Comparison of ENCODE assay signal across 10 cellular contexts in genomic region chr10:110820321-110820814, GRCh38. TPM values are rescaled to one million over a fixed set of nuclear protein-coding genes. Genes with fewer than 3 reads are reported as not detected.
DNase-seq lines count a peak whose midpoint lies in the region; ATAC-seq and TF ChIP-seq lines count a peak whose summit lies in the region.
"Had no signal": no experiment of that assay in that cellular context is flagged by ENCODE, and none has a peak within 500 bp of the region (broad histone marks: within the 10 kb centered on the region; RNA-seq: fewer than 3 reads in every experiment).

No MANE protein-coding gene starts in this region.

- no peak for TF ChIP-seq CTCF in coronary artery (IDR thresholded peaks at IDR 0.05)
- TF ChIP-seq CTCF in right lobe of liver (IDR thresholded peaks at IDR 0.05) = no peak

- H3K27ac Mint-ChIP-seq in stimulated activated effector memory CD8-positive, alpha-beta T cell treated with anti-CD3 and anti-CD28 coated beads, Interleukin-12 subunit alpha, Interleukin-12 subunit beta, amount 100 ng/mL, for 72 hours = peak overlapping the region; percentile 46
- no peak overlapping the region for H3K27ac Mint-ChIP-seq in activated naive CD8-positive, alpha-beta T cell treated with anti-CD3 and anti-CD28 coated beads for 36 hours

- H3K27ac ChIP-seq in coronary artery (peak overlapping the region; percentile 89 to 92), right lobe of liver (peak overlapping the region in 1 of 3 donors; percentile 16)
- H3K27ac ChIP-seq: WERI-Rb-1 had no signal

- H3K36me3 ChIP-seq in right lobe of liver (no peaks in the 10 kb centered on the region), HAP-1 (replicated peaks) (no peaks in the 10 kb centered on the region)
- H3K36me3 ChIP-seq: WERI-Rb-1 had no signal

- H3K4me1 ChIP-seq in right lobe of liver = peaks cover 0 to 24% (median 10%) of the 10 kb centered on the region in 4 donors
- no peaks in the 10 kb centered on the region for H3K4me1 ChIP-seq in HAP-1

- no peaks in the 10 kb centered on the region for H3K9me3 Mint-ChIP-seq in stimulated activated effector memory CD8-positive, alpha-beta T cell treated with anti-CD3 and anti-CD28 coated beads, Interleukin-12 subunit alpha, Interleukin-12 subunit beta, amount 100 ng/mL, for 72 hours
- no peaks in the 10 kb centered on the region for H3K9me3 Mint-ChIP-seq in activated naive CD8-positive, alpha-beta T cell treated with anti-CD3 and anti-CD28 coated beads for 36 hours

- H3K4me1 Mint-ChIP-seq in stimulated activated effector memory CD8-positive, alpha-beta T cell treated with anti-CD3 and anti-CD28 coated beads, Interleukin-12 subunit alpha, Interleukin-12 subunit beta, amount 100 ng/mL, for 72 hours = peaks cover 22% of the 10 kb centered on the region
- H3K4me1 Mint-ChIP-seq in activated naive CD8-positive, alpha-beta T cell treated with anti-CD3 and anti-CD28 coated beads for 36 hours = peaks cover 38% of the 10 kb centered on the region

- H3K27me3 Mint-ChIP-seq in activated naive CD8-positive, alpha-beta T cell treated with anti-CD3 and anti-CD28 coated beads for 36 hours = no peaks in the 10 kb centered on the region

- no peak overlapping the region for H3K4me3 Mint-ChIP-seq in stimulated activated effector memory CD8-positive, alpha-beta T cell treated with anti-CD3 and anti-CD28 coated beads, Interleukin-12 subunit alpha, Interleukin-12 subunit beta, amount 100 ng/mL, for 72 hours
- no peak overlapping the region for H3K4me3 Mint-ChIP-seq in activated naive CD8-positive, alpha-beta T cell treated with anti-CD3 and anti-CD28 coated beads for 36 hours

- H3K36me3 Mint-ChIP-seq in stimulated activated effector memory CD8-positive, alpha-beta T cell treated with anti-CD3 and anti-CD28 coated beads, Interleukin-12 subunit alpha, Interleukin-12 subunit beta, amount 100 ng/mL, for 72 hours = no peaks in the 10 kb centered on the region
- H3K36me3 Mint-ChIP-seq in activated naive CD8-positive, alpha-beta T cell treated with anti-CD3 and anti-CD28 coated beads for 36 hours = no peaks in the 10 kb centered on the region

- in situ Hi-C loops in HAP-1 (cut with MboI; ENCODE audit: low sequenced_read_pairs) = no loop called here

- WGBS in right lobe of liver (ENCODE audit: insufficient coverage, low coverage, low lambda C conversion rate, missing lambda C conversion rate) = 31% methylated on average over 5 of the region's 8 CpGs

- no peaks in the 10 kb centered on the region for H3K9me3 ChIP-seq in right lobe of liver
- H3K9me3 ChIP-seq in HAP-1 = no peaks in the 10 kb centered on the region

- peak overlapping the region; percentile 31 for H3K4me3 ChIP-seq in coronary artery
- H3K4me3 ChIP-seq in right lobe of liver = no peak overlapping the region
- H3K4me3 ChIP-seq in HAP-1 = no peak overlapping the region

- DNase-seq in GM04503 (ENCODE audit: low read depth) = peak; percentile 38
- DNase-seq in coronary artery (ENCODE audit: low spot score) = peak; percentile 85
- DNase-seq in right lobe of liver = peak in 1 of 3 donors; percentile 65
- DNase-seq in stimulated activated effector memory CD8-positive, alpha-beta T cell treated with anti-CD3 and anti-CD28 coated beads, Interleukin-12 subunit alpha, Interleukin-12 subunit beta, amount 100 ng/mL, for 72 hours (ENCODE audit: low spot score in 2 of 2) = no peak
- DNase-seq in activated naive CD8-positive, alpha-beta T cell treated with anti-CD3 and anti-CD28 coated beads for 36 hours = no peak
- DNase-seq in HuH-7.5 (ENCODE audit: low spot score) = no peak
- no peak for DNase-seq in HAP-1 (ENCODE audit: low spot score in 2 of 2)
- DNase-seq: retina, WERI-Rb-1 had no signal

- ATAC-seq in right lobe of liver (peak; percentile 60 to 71 (median 68)), GM18868 (IDR thresholded peaks at IDR 0.05; ENCODE audit: unreplicated experiment) (no peak)
- no peak for ATAC-seq in stimulated activated effector memory CD8-positive, alpha-beta T cell treated with anti-CD3 and anti-CD28 coated beads, Interleukin-12 subunit alpha, Interleukin-12 subunit beta, amount 100 ng/mL, for 72 hours

- H3K27me3 ChIP-seq in right lobe of liver (no peaks in the 10 kb centered on the region), HAP-1 (ENCODE audit: low read depth) (no peaks in the 10 kb centered on the region)

- TF ChIP-seq POLR2A in right lobe of liver (IDR thresholded peaks at IDR 0.05) = no peak

- intact Hi-C loops in right lobe of liver (cut with DNase I) = no loop called here

RNA-seq across cellular contexts. Expression of gene PDCD4, which starts 51.4 kb away (rescaled TPM):
- 100 to 1,000 TPM in 1 of 6 experiments, 10 to 100 TPM in 5; 10.8 to 105 (median 32.5) TPM for total RNA-seq in right lobe of liver
- total RNA-seq in activated naive CD8-positive, alpha-beta T cell treated with anti-CD3 and anti-CD28 coated beads for 36 hours = 100 to 1,000 TPM; 125 TPM

Comparison
In these comparisons a context has a peak if more than half of its experiments do, and no peak if none do; other contexts are left out.
1. DNase-seq: peak in GM04503 (single experiment) and coronary artery (single experiment); none in stimulated activated effector memory CD8-positive, alpha-beta T cell treated with anti-CD3 and anti-CD28 coated beads, Interleukin-12 subunit alpha, Interleukin-12 subunit beta, amount 100 ng/mL, for 72 hours (0 of 2), activated naive CD8-positive, alpha-beta T cell treated with anti-CD3 and anti-CD28 coated beads for 36 hours (single experiment), HuH-7.5 (single experiment) and HAP-1 (0 of 2).
2. ATAC-seq: peak in right lobe of liver (4 of 4); none in stimulated activated effector memory CD8-positive, alpha-beta T cell treated with anti-CD3 and anti-CD28 coated beads, Interleukin-12 subunit alpha, Interleukin-12 subunit beta, amount 100 ng/mL, for 72 hours (single experiment) and GM18868 (single experiment).